In the genomic region with DNA sequence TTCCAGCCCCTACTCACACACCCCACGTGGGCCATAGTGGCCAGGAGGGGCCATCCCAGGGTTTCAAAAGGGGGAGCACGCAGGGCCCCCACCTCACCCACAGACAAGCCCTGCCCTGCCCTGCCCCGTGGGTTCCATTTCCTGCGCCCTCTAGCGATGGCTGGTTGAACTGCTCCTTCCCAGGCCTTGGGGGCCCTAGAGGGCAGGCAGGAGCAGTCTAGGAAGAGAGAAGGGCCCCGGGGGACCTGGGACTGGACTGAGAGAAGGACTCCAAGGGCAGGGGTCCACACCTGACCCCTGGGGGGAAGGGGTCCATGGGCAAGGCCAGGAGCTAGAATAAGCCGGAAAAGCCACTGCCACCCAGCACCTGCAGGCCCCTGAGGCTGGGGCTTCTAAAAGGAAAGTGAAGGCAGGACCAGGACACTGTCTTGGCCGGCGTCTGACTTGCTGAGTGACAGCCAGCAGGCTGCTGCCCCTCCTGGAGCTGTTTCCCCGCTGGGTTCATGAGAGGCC, we compare ENCODE assay signal across 8 cellular contexts. TPM values are rescaled to one million over a fixed set of nuclear protein-coding genes. Genes with fewer than 3 reads are reported as not detected.
DNase-seq lines count a peak whose midpoint lies in the region; ATAC-seq, FAIRE-seq and TF ChIP-seq lines count a peak whose summit lies in the region.

No MANE protein-coding gene starts in this region.

- no peak for TF ChIP-seq EP300 in K562 (IDR thresholded peaks at IDR 0.05; ENCODE audit: low read length)

- no TSS peak for BruUV-seq in K562 (replicated peaks; lab: Mats Ljungman, UMichigan)

- peak overlapping the region in 1 of 2 experiments; percentile 35; a peak in 1 of 4 replicates for H3K9ac ChIP-seq in K562 (ENCODE audit: insufficient read depth in 1 of 2, low read depth in 2 of 2, low read length in 2 of 2)

- H3K36me3 ChIP-seq in K562 (ENCODE audit: control insufficient read depth, insufficient read depth, low read length), result no peaks in the 10 kb centered on the region

- WGBS in K562 (ENCODE audit: insufficient coverage, low coverage, missing lambda C conversion rate), result 0% methylated on average over 10 of the region's 10 CpGs

- TF ChIP-seq CTCF in GM10248 (IDR thresholded peaks at IDR 0.05; ENCODE audit: control extremely low read depth, extremely low read depth, low read depth, missing control alignments) (peak; percentile 98), K562 (IDR thresholded peaks at IDR 0.05 in 2 of 3, conservative IDR thresholded peaks at IDR 0.05 in 1 of 3; ENCODE audit: insufficient read depth in 2 of 3, low read depth in 1 of 3, low read length in 3 of 3) (peak; percentile 90 to 98 (median 98))

- H3K4me3 ChIP-seq in K562, result no peak overlapping the region

- peak; percentile 75 for FAIRE-seq in K562 (lab: Jason Lieb, UNC)

- ATAC-seq in GM21526 (IDR thresholded peaks at IDR 0.05; ENCODE audit: low FRiP score, unreplicated experiment) (peak; percentile 83), K562 (peak; percentile 98)

- H3K79me2 ChIP-seq in K562 (ENCODE audit: control insufficient read depth, insufficient read depth, low read length), result no peaks in the 10 kb centered on the region

- CTCF ChIA-PET in GM10248 (lab: Yijun Ruan, JAX) (interaction anchor here (0.7 to 1.6 kb wide), 10 partner anchors 9 to 576 kb away, joined by 3 to 6 read pairs (median 3); no protein-coding TSS in a partner anchor), K562 (lab: Yijun Ruan, JAX; ENCODE audit: low intra/inter-chr PET ratio) (interaction anchor here (0.6 to 1.2 kb wide), 5 partner anchors 14 to 589 kb away, joined by 3 to 6 read pairs (median 4); no protein-coding TSS in a partner anchor)

- 0 out of 2 replicates have a peak overlapping the region, but pooled peaks have one; percentile 16 for H2AFZ ChIP-seq in K562 (ENCODE audit: low read depth, low read length)

- intact Hi-C loops in K562 (cut with micrococcal nuclease), result loop anchor here (5.0 kb wide), 1 partner anchor 590 kb away; no protein-coding TSS in a partner anchor

- H3K4me1 ChIP-seq in K562 (replicated peaks in 1 of 2; ENCODE audit: control insufficient read depth in 2 of 2, insufficient read depth in 2 of 2, low read length in 2 of 2), result peaks cover 0 to 14% of the 10 kb centered on the region in 2 experiments; a peak in 2 of 5 replicates

- H3K9me1 ChIP-seq in K562 (ENCODE audit: control insufficient read depth, insufficient read depth, low read length), result peaks cover 5% of the 10 kb centered on the region

- POLR2A ChIA-PET in GM10248 (lab: Yijun Ruan, JAX), result no interaction called here
- POLR2A ChIA-PET in K562 (lab: Yijun Ruan, JAX), result interaction anchor here (0.6 kb wide), 2 partner anchors 337 to 1130 kb away, joined by 3 to 4 read pairs; no protein-coding TSS in a partner anchor

- no peak overlapping the region for H3K27ac ChIP-seq in K562 (ENCODE audit: extremely low read depth, low read depth, low read length)

- H3K9me3 ChIP-seq in K562 (replicated peaks; ENCODE audit: control insufficient read depth, insufficient read depth, low read depth, low read length), result no peaks in the 10 kb centered on the region

- H3K4me2 ChIP-seq in K562 (ENCODE audit: insufficient read depth, low read length), result no peak overlapping the region

- H4K20me1 ChIP-seq in K562 (replicated peaks; ENCODE audit: control insufficient read depth, insufficient read depth, low read length), result no peaks in the 10 kb centered on the region

- in situ Hi-C loops in K562 (cut with MboI), result no loop called here

- H3K27me3 ChIP-seq in K562 (ENCODE audit: control insufficient read depth in 2 of 2, insufficient read depth in 2 of 2, low read length in 2 of 2), result peaks cover 0 to 29% of the 10 kb centered on the region in 2 experiments; a peak in 2 of 5 replicates

- no peak for TF ChIP-seq POLR2A in K562 (conservative IDR thresholded peaks at IDR 0.05)

- TF ChIP-seq RAD21 in K562 (CRISPR knock-in tag; conservative IDR thresholded peaks at IDR 0.05 in 1 of 2, IDR thresholded peaks at IDR 0.05 in 1 of 2), result peak; percentile 68 to 83

- DNase-seq in GM10248 (ENCODE audit: extremely low spot score) (peak; percentile 85), HUDEP-2 (lab: John Stamatoyannopoulos, UW; ENCODE audit: unreplicated experiment in 76 of 76) (peak in 58 of 76 experiments; percentile 1 to 75 (median 38)), UCSD-AML1 (lab: John Stamatoyannopoulos, UW; ENCODE audit: unreplicated experiment) (peak; percentile 72), K562 (ENCODE audit: extremely low read depth in 1 of 4, low spot score in 3 of 4) (peak; percentile 77 to 89 (median 86)), kidney tubule cell (ENCODE audit: low spot score) (peak; percentile 53), GF-D8 (lab: John Stamatoyannopoulos, UW) (no peak)
- DNase-seq in stimulated activated CD4-positive, alpha-beta T cell treated with anti-CD3 and anti-CD28 coated beads, TNF-alpha, amount 100 ng/mL, for 24 hours (ENCODE audit: low read depth in 3 of 3), result peak; percentile 22 to 58 (median 55)

TF ChIP-seq in K562, 482 proteins besides CTCF, POLR2A, EP300 and RAD21 (continues in another document):
- peak; percentile 52 to 92; a peak in 3 of 4 replicates for TF ChIP-seq MAZ (CRISPR knock-in tag; conservative IDR thresholded peaks at IDR 0.05 in 1 of 2, IDR thresholded peaks at IDR 0.05 in 1 of 2)
- TF ChIP-seq, protein P1, sequence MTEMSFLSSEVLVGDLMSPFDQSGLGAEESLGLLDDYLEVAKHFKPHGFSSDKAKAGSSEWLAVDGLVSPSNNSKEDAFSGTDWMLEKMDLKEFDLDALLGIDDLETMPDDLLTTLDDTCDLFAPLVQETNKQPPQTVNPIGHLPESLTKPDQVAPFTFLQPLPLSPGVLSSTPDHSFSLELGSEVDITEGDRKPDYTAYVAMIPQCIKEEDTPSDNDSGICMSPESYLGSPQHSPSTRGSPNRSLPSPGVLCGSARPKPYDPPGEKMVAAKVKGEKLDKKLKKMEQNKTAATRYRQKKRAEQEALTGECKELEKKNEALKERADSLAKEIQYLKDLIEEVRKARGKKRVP (CRISPR knock-in tag; IDR thresholded peaks at IDR 0.05), result no peak
- no peak for TF ChIP-seq ZNF584 (CRISPR knock-in tag; IDR thresholded peaks at IDR 0.05; ENCODE audit: low read depth)
- TF ChIP-seq SMC3 (conservative IDR thresholded peaks at IDR 0.05; ENCODE audit: insufficient read depth, low read depth, low read length), result peak; percentile 62
- TF ChIP-seq, protein P2, sequence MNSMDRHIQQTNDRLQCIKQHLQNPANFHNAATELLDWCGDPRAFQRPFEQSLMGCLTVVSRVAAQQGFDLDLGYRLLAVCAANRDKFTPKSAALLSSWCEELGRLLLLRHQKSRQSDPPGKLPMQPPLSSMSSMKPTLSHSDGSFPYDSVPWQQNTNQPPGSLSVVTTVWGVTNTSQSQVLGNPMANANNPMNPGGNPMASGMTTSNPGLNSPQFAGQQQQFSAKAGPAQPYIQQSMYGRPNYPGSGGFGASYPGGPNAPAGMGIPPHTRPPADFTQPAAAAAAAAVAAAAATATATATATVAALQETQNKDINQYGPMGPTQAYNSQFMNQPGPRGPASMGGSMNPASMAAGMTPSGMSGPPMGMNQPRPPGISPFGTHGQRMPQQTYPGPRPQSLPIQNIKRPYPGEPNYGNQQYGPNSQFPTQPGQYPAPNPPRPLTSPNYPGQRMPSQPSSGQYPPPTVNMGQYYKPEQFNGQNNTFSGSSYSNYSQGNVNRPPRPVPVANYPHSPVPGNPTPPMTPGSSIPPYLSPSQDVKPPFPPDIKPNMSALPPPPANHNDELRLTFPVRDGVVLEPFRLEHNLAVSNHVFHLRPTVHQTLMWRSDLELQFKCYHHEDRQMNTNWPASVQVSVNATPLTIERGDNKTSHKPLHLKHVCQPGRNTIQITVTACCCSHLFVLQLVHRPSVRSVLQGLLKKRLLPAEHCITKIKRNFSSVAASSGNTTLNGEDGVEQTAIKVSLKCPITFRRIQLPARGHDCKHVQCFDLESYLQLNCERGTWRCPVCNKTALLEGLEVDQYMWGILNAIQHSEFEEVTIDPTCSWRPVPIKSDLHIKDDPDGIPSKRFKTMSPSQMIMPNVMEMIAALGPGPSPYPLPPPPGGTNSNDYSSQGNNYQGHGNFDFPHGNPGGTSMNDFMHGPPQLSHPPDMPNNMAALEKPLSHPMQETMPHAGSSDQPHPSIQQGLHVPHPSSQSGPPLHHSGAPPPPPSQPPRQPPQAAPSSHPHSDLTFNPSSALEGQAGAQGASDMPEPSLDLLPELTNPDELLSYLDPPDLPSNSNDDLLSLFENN (IDR thresholded peaks at IDR 0.05; ENCODE audit: low read depth in 2 of 2, low read length in 2 of 2), result no peak
- TF ChIP-seq CREM (IDR thresholded peaks at IDR 0.05; ENCODE audit: low read depth), result 0 out of 2 replicates have a peak, but pooled peaks have one; percentile 18
- TF ChIP-seq KLF16 (IDR thresholded peaks at IDR 0.05), result 0 out of 2 replicates have a peak, but pooled peaks have one; percentile 35
- TF ChIP-seq, protein P3, sequence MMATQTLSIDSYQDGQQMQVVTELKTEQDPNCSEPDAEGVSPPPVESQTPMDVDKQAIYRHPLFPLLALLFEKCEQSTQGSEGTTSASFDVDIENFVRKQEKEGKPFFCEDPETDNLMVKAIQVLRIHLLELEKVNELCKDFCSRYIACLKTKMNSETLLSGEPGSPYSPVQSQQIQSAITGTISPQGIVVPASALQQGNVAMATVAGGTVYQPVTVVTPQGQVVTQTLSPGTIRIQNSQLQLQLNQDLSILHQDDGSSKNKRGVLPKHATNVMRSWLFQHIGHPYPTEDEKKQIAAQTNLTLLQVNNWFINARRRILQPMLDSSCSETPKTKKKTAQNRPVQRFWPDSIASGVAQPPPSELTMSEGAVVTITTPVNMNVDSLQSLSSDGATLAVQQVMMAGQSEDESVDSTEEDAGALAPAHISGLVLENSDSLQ (IDR thresholded peaks at IDR 0.05), result peak; percentile 39; the same call in 1 of the 2 replicates

RNA-seq across cellular contexts. Expression of a gene that starts 10.1 kb away (rescaled TPM):
- 0.09 TPM in 1 of 2 replicates, not detected in the other for total RNA-seq in K562 (2011; cell fraction: chromatin; rRNA removed; ENCODE audit: low replicate concordance)
- not detected in 2 replicates for total RNA-seq in K562 (2011; cell fraction: nucleolus; rRNA removed)
- total RNA-seq in K562 (2011; cell fraction: nucleoplasm; rRNA removed), result not detected in 2 replicates
- not detected in 2 replicates for total RNA-seq in K562 (2014; rRNA removed)
- not detected in 2 replicates for total RNA-seq in K562 (2014; rRNA removed; fragmentation: Illumina TruSeq; extraction: Trizol)
- total RNA-seq in K562 (2015; rRNA removed; fragmentation: Illumina TruSeq; extraction: Trizol), result not detected in 2 replicates
- total RNA-seq in K562 (2021), result 0.13 and 0.36 TPM in 2 replicates
- 0.01 TPM in 1 of 2 replicates, not detected in the other for polyA plus RNA-seq in K562 (2011; rRNA removed)
- polyA plus RNA-seq in K562 (2011; cell fraction: cytosol; rRNA removed), result 0.07 TPM in 1 of 2 replicates, not detected in the other
- polyA plus RNA-seq in K562 (2011; cell fraction: nucleus; rRNA removed), result 0.07 TPM in 1 of 2 replicates, not detected in the other
- polyA plus RNA-seq in K562 (2012), result 0.05 TPM in 1 of 2 replicates, not detected in the other
- 0.04 and 0.30 TPM in 2 replicates for polyA plus RNA-seq in K562 (2014; fragmentation: Illumina TruSeq; extraction: Trizol)
- polyA plus RNA-seq in K562 (2014; fragmentation: Nextera tagmentation; extraction: Ambion mirVana), result not detected
- not detected in 2 replicates for polyA plus RNA-seq in K562 (2014; rRNA removed)
- 0.04 TPM in 1 of 2 replicates, not detected in the other for polyA minus RNA-seq in K562 (2011; rRNA and poly(A)+ RNA removed)
- polyA minus RNA-seq in K562 (2011; cell fraction: cytosol; rRNA and poly(A)+ RNA removed), result not detected in 2 replicates
- polyA minus RNA-seq in K562 (2011; cell fraction: nucleus; rRNA and poly(A)+ RNA removed), result not detected in 2 replicates
